19 cellular contexts compared by ENCODE assay signal in the genomic region with DNA sequence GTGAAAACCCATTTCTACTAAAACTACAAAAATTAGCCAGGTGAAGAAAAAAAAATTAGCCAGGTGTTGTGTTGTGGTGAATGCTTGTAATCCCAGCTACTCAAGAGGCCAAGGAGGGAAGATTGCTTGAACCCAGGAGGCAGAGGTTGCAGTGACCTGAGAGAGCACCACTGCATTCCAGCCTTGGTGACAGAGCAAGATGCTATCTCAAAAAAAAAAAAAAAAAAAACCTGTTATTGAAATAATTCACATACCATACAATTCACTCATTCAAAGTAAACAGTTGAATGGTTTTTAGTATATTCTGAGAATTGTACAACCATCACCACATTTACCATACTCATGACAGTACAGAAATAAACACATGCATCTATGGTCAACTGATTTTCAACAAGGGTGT. TPM values are rescaled to one million over a fixed set of nuclear protein-coding genes. Genes with fewer than 3 reads are reported as not detected.
DNase-seq lines count a peak whose midpoint lies in the region; ATAC-seq, FAIRE-seq and TF ChIP-seq lines count a peak whose summit lies in the region.
"Had no signal": no experiment of that assay in that cellular context is flagged by ENCODE, and none has a peak within 500 bp of the region (broad histone marks: within the 10 kb centered on the region; RNA-seq: fewer than 3 reads in every experiment).

No MANE protein-coding gene starts in this region.

- no peak for TF ChIP-seq CTCF in GM12878 (IDR thresholded peaks at IDR 0.05 in 2 of 3, conservative IDR thresholded peaks at IDR 0.05 in 1 of 3; ENCODE audit: control insufficient read depth in 2 of 3, extremely low read depth in 1 of 3, insufficient read depth in 1 of 3, low read depth in 3 of 3, low read length in 3 of 3)

- no peaks in the 10 kb centered on the region for H3K36me3 ChIP-seq in GM12878 (ENCODE audit: control insufficient read depth in 2 of 2, insufficient read depth in 2 of 2, low read length in 1 of 2)
- H3K36me3 ChIP-seq: heart left ventricle had no signal

- ATAC-seq in GM12878 (peak; percentile 32; the same call in 1 of the 3 replicates), HG02623 (IDR thresholded peaks at IDR 0.05; ENCODE audit: unreplicated experiment) (no peak)
- ATAC-seq: heart left ventricle had no signal

- SMC1A ChIA-PET in GM12878 (lab: Charles Lee; ENCODE audit: uncharacterized antibody, unreplicated experiment) = interaction anchor here (1.2 kb wide), 1 partner anchor 14 kb away, joined by 6 read pairs; no protein-coding TSS in a partner anchor

- H3K27ac ChIP-seq in GM12878 (ENCODE audit: control insufficient read depth, insufficient read depth) = no peak overlapping the region
- H3K27ac ChIP-seq: C4-2B, heart left ventricle had no signal

- BruUV-seq in GM12878 (replicated peaks; lab: Mats Ljungman, UMichigan) = no TSS peak

- H3K79me2 ChIP-seq in GM12878 (ENCODE audit: control insufficient read depth, insufficient read depth, low read length) = peaks cover 1% of the 10 kb centered on the region

- no peak for TF ChIP-seq POLR2A in GM12878 (IDR thresholded peaks at IDR 0.05; ENCODE audit: low read depth, low read length)

- no peak overlapping the region for H3K4me3 ChIP-seq in GM12878
- H3K4me3 ChIP-seq: heart left ventricle had no signal

- in situ Hi-C loops in Caki2 (cut with HindIII; ENCODE audit: low pct_unique_long_range_greater_than_20kb, low sequenced_read_pairs) = no loop called here
- in situ Hi-C loops in GM12878 (cut with MboI) = no loop called here
- in situ Hi-C loops in KBM-7 (cut with MboI; ENCODE audit: low pct_unique_long_range_greater_than_20kb, low sequenced_read_pairs) = no loop called here

- H2AFZ ChIP-seq in GM12878 (ENCODE audit: control insufficient read depth, low read depth, low read length) = no peak overlapping the region

- 0 out of 2 replicates have a peak overlapping the region, but pooled peaks have one; percentile 17 for H3K4me2 ChIP-seq in GM12878 (ENCODE audit: control insufficient read depth, insufficient read depth)

- no peak for TF ChIP-seq EP300 in GM12878 (IDR thresholded peaks at IDR 0.05; ENCODE audit: borderline replicate concordance in 1 of 2, control insufficient read depth in 1 of 2, low read depth in 2 of 2, low read length in 2 of 2)

- POLR2A ChIA-PET in GM12878 (lab: Charles Lee) = interaction anchor here (1.7 kb wide), 1 partner anchor 13 kb away, joined by 5 read pairs; no protein-coding TSS in a partner anchor

- no peaks in the 10 kb centered on the region for H4K20me1 ChIP-seq in GM12878 (ENCODE audit: control insufficient read depth, insufficient read depth)

- no peaks in the 10 kb centered on the region for H3K27me3 ChIP-seq in GM12878 (replicated peaks in 1 of 2; ENCODE audit: control insufficient read depth in 2 of 2, insufficient read depth in 2 of 2, low read length in 1 of 2)
- H3K27me3 ChIP-seq: heart left ventricle had no signal

- no peak for FAIRE-seq in GM12878 (lab: Jason Lieb, UNC)
- FAIRE-seq: small intestine, urothelium cell line had no signal

- RAD21 ChIA-PET in GM12878 (lab: Charles Lee; ENCODE audit: unreplicated experiment) = interaction anchor here (0.8 to 1.4 kb wide), 2 partner anchors 15 to 35 kb away, joined by 3 to 4 read pairs; no protein-coding TSS in a partner anchor

- peaks cover 18% of the 10 kb centered on the region for H3K4me1 ChIP-seq in GM12878 (ENCODE audit: control insufficient read depth, insufficient read depth, low read length)

- H3K9me3 ChIP-seq in GM12878 (replicated peaks; ENCODE audit: control insufficient read depth, insufficient read depth, low read length) = no peaks in the 10 kb centered on the region

- peak; percentile 92 for DNase-seq in Caki2 (ENCODE audit: low read depth)
- DNase-seq in LHCN-M2 (ENCODE audit: low read depth) = peak; percentile 34
- no peak for DNase-seq in GM12878 (ENCODE audit: low read depth, low spot score)
- peak; percentile 33 for DNase-seq in kidney glomerular epithelial cell (lab: John Stamatoyannopoulos, UW)
- no peak for DNase-seq in effector CD8-positive, alpha-beta T cell (lab: John Stamatoyannopoulos, UW)
- no peak for DNase-seq in KBM-7
- no peak for DNase-seq in NCI-H2081 (lab: John Stamatoyannopoulos, UW)
- DNase-seq: activated CD4-positive, alpha-beta T cell treated with anti-CD3 and anti-CD28 coated beads for 4 hours; activated naive CD8-positive, alpha-beta T cell treated with anti-CD3 and anti-CD28 coated beads for 36 hours; activated T-cell treated with anti-CD3 and anti-CD28 coated beads, Interleukin-2, amount 50 U/mL, for 1 hour; cerebellar nuclear complex; heart left ventricle; NCI-H2029; Right ventricle myocardium superior; small intestine; T-helper 9 cell had no signal

- CTCF ChIA-PET in GM12878 (lab: Yijun Ruan, JAX) = interaction anchor here (0.9 to 1.9 kb wide), 3 partner anchors 10 to 12 kb away, joined by 4 to 6 read pairs (median 5); no protein-coding TSS in a partner anchor

- H3K9ac ChIP-seq in GM12878 (ENCODE audit: control insufficient read depth, insufficient read depth, low read length) = no peak overlapping the region

- intact Hi-C loops in GM12878 (cut with micrococcal nuclease; ENCODE audit: unreplicated experiment) = no loop called here

- no peak for TF ChIP-seq RAD21 in GM12878 (IDR thresholded peaks at IDR 0.05; ENCODE audit: insufficient read depth, low read depth, low read length)

TF ChIP-seq in GM12878, 131 proteins besides CTCF, POLR2A, EP300 and RAD21 (continues in another document):
- TF ChIP-seq, protein P1, sequence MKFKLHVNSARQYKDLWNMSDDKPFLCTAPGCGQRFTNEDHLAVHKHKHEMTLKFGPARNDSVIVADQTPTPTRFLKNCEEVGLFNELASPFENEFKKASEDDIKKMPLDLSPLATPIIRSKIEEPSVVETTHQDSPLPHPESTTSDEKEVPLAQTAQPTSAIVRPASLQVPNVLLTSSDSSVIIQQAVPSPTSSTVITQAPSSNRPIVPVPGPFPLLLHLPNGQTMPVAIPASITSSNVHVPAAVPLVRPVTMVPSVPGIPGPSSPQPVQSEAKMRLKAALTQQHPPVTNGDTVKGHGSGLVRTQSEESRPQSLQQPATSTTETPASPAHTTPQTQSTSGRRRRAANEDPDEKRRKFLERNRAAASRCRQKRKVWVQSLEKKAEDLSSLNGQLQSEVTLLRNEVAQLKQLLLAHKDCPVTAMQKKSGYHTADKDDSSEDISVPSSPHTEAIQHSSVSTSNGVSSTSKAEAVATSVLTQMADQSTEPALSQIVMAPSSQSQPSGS (IDR thresholded peaks at IDR 0.05; ENCODE audit: low read length) = no peak
- no peak for TF ChIP-seq BCL11A (IDR thresholded peaks at IDR 0.05; ENCODE audit: low read depth, low read length)
- TF ChIP-seq NRF1 (conservative IDR thresholded peaks at IDR 0.05; ENCODE audit: low read depth, low read length) = no peak
- no peak for TF ChIP-seq MEF2A (IDR thresholded peaks at IDR 0.05; ENCODE audit: insufficient read depth, low read depth, low read length)
- no peak for TF ChIP-seq RAD51 (IDR thresholded peaks at IDR 0.05)

RNA-seq across cellular contexts. Expression of a gene that starts 31.0 kb away (rescaled TPM):
- 66.7 and 104 TPM in 2 replicates for total RNA-seq in Caki2 (2014; rRNA removed; shearing (Covaris generic); ENCODE audit: low replicate concordance)
- total RNA-seq in LHCN-M2 (2014; rRNA removed) (16.8 and 17.2 TPM in 2 replicates), GM12878 (2014; rRNA removed) (15.6 and 16.3 TPM in 2 replicates), GM12878 (2014; rRNA removed; fragmentation: Illumina TruSeq; extraction: Trizol) (6.1 and 7.1 TPM in 2 replicates), GM12878 (2021) (24.2 and 25.9 TPM in 2 replicates)
- 13.5 TPM for polyA plus RNA-seq in LHCN-M2 (2012)
- total RNA-seq in GM12878 (2013; cell fraction: nucleolus; rRNA removed) = 35.1 and 37.4 TPM in 2 replicates
- polyA plus RNA-seq in GM12878 (2011; ENCODE audit: low read depth) = 3.4 TPM
- polyA plus RNA-seq in GM12878 (2011; rRNA removed) (12.1 and 19.7 TPM in 2 replicates), GM12878 (2014; fragmentation: Illumina TruSeq; extraction: Trizol) (7.8 and 14.4 TPM in 2 replicates), GM12878 (2014; fragmentation: Nextera tagmentation; extraction: Ambion mirVana) (10 to 100 TPM; 12.0 to 14.2 TPM), GM12878 (2014; rRNA removed) (23.0 and 26.4 TPM in 2 replicates), GM12878 (2016; fragmentation: Nextera tagmentation; extraction: Ambion mirVana) (1 to 10 TPM; 5.8 to 6.7 TPM)
- polyA plus RNA-seq in GM12878 (2011; cell fraction: cytosol; rRNA removed) = 11.1 and 19.5 TPM in 2 replicates
- polyA plus RNA-seq in GM12878 (2011; cell fraction: nucleus; rRNA removed) = 17.6 and 19.0 TPM in 2 replicates
- 11.1 and 12.1 TPM in 2 replicates for polyA plus RNA-seq in GM12878 (2012)
- polyA minus RNA-seq in GM12878 (2011; rRNA and poly(A)+ RNA removed) = 15.7 and 16.9 TPM in 2 replicates
- 9.1 and 12.5 TPM in 2 replicates for polyA minus RNA-seq in GM12878 (2011; cell fraction: cytosol; rRNA and poly(A)+ RNA removed)
- 8.5 and 16.7 TPM in 2 replicates for polyA minus RNA-seq in GM12878 (2011; cell fraction: nucleus; rRNA and poly(A)+ RNA removed)

RNA-seq across cellular contexts. Expression of a gene that starts 44.9 kb away (rescaled TPM):
- total RNA-seq in Caki2 (2014; rRNA removed; shearing (Covaris generic); ENCODE audit: low replicate concordance) = 15.8 and 24.2 TPM in 2 replicates
- total RNA-seq in LHCN-M2 (2014; rRNA removed) = 10.0 and 10.6 TPM in 2 replicates
- polyA plus RNA-seq in LHCN-M2 (2012) = 13.4 TPM
- 135 and 136 TPM in 2 replicates for total RNA-seq in GM12878 (2013; cell fraction: nucleolus; rRNA removed)
- 23.7 and 24.3 TPM in 2 replicates for total RNA-seq in GM12878 (2014; rRNA removed)
- total RNA-seq in GM12878 (2014; rRNA removed; fragmentation: Illumina TruSeq; extraction: Trizol) = 17.2 and 19.0 TPM in 2 replicates
- total RNA-seq in GM12878 (2021) = 54.9 and 62.0 TPM in 2 replicates
- polyA plus RNA-seq in GM12878 (2011; ENCODE audit: low read depth) = 19.6 TPM
- polyA plus RNA-seq in GM12878 (2011; rRNA removed) = 64.5 and 78.4 TPM in 2 replicates
- polyA plus RNA-seq in GM12878 (2011; cell fraction: cytosol; rRNA removed) = 55.0 and 58.9 TPM in 2 replicates
- 158 and 164 TPM in 2 replicates for polyA plus RNA-seq in GM12878 (2011; cell fraction: nucleus; rRNA removed)
- polyA plus RNA-seq in GM12878 (2012) = 46.0 and 48.8 TPM in 2 replicates
- 31.1 and 32.7 TPM in 2 replicates for polyA plus RNA-seq in GM12878 (2014; fragmentation: Illumina TruSeq; extraction: Trizol)
- polyA plus RNA-seq in GM12878 (2014; fragmentation: Nextera tagmentation; extraction: Ambion mirVana) = 10 to 100 TPM in 1 of 2 experiments, 1 to 10 TPM in 1; 9.7 to 11.5 TPM
- 35.1 and 37.7 TPM in 2 replicates for polyA plus RNA-seq in GM12878 (2014; rRNA removed)
- 10 to 100 TPM; 19.9 to 25.3 TPM for polyA plus RNA-seq in GM12878 (2016; fragmentation: Nextera tagmentation; extraction: Ambion mirVana)
- polyA minus RNA-seq in GM12878 (2011; rRNA and poly(A)+ RNA removed) = 79.4 and 90.2 TPM in 2 replicates
- polyA minus RNA-seq in GM12878 (2011; cell fraction: cytosol; rRNA and poly(A)+ RNA removed) = 27.7 and 34.0 TPM in 2 replicates
- 29.5 and 51.9 TPM in 2 replicates for polyA minus RNA-seq in GM12878 (2011; cell fraction: nucleus; rRNA and poly(A)+ RNA removed)

Comparison
In these comparisons a context has a peak if more than half of its experiments do, and no peak if none do; other contexts are left out.
1. DNase-seq: peak in Caki2 (single experiment), LHCN-M2 (single experiment) and kidney glomerular epithelial cell (single experiment); none in GM12878 (single experiment), effector CD8-positive, alpha-beta T cell (single experiment), KBM-7 (single experiment) and NCI-H2081 (0 of 2).